8 cellular contexts compared by ENCODE assay signal in the genomic region with DNA sequence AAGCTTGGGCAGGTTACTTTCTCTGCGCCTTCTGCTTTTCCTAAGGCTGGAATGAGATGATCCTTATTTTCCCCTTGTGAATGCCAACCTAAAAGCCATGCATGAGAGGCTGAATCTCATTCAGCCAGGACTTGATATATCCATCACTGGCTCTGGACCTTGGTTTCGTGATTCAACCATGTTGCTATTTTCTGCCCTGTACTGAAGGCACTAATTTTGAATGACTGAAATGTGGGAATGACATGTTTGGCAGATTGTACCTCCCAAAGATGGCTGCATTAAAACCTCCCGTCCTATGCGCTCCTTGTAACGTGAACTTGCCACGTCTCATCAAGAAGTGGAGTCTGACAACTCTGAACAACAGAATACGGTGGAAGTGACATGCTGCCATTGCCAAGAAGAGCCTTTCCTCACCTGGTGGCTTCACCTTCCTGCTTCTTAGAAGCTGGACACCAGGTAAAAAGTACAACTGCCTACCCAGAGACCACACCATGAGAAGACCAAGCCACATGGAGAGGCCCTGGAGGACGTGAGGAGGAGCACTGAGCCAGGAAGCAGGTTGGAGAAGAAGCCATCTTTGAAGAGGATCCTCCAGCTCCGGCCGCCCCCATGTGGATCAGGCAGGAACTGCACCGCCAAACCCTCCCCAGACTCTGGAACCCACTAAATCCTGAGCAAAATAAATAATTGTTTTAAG.
A peak's percentile ranks its signal among the peaks of the same experiment; 100 is the strongest.
DNase-seq lines count a peak whose midpoint lies in the region; ATAC-seq and TF ChIP-seq lines count a peak whose summit lies in the region.

No MANE protein-coding gene starts in this region.

- no peaks in the 10 kb centered on the region for H3K9me3 ChIP-seq in AG04450 (ENCODE audit: control insufficient read depth, insufficient read depth, low read length)

- no peaks in the 10 kb centered on the region for H3K9me3 Mint-ChIP-seq in nephron progenitor cell

- no peak overlapping the region for H3K4me3 ChIP-seq in AG04450 (ENCODE audit: low read depth, low read length)

- H3K27ac ChIP-seq in AG04450 (ENCODE audit: low read depth, low read length): no peak overlapping the region

- TF ChIP-seq CTCF in AG04450 (IDR thresholded peaks at IDR 0.05; ENCODE audit: low read depth, low read length): peak; percentile 97
- peak; percentile 89 for TF ChIP-seq CTCF in nephron progenitor cell (IDR thresholded peaks at IDR 0.05)

- POLR2A ChIA-PET in AG04450 (lab: Yijun Ruan, JAX): interaction anchor here (0.6 to 2.6 kb wide), 3 partner anchors 290 to 334 kb away, joined by 4 to 10 read pairs (median 4); a partner anchor contains a TSS

- H3K4me1 Mint-ChIP-seq in nephron progenitor cell: peaks cover 8% of the 10 kb centered on the region

- peak; percentile 81 for ATAC-seq in GM18909 (IDR thresholded peaks at IDR 0.05; ENCODE audit: poor library complexity, unreplicated experiment)
- ATAC-seq in HG03460 (IDR thresholded peaks at IDR 0.05; ENCODE audit: unreplicated experiment): peak; percentile 76

- H3K27me3 Mint-ChIP-seq in nephron progenitor cell (ENCODE audit: low read depth, poor library complexity): peaks cover 6% of the 10 kb centered on the region

- no peak for DNase-seq in AG04450 (ENCODE audit: low read depth, low spot score)
- peak; percentile 61 for DNase-seq in NOMO-1 treated with DMSO at 0.1 percent for 48 hours (lab: John Stamatoyannopoulos, UW; ENCODE audit: unreplicated experiment)
- DNase-seq in activated T-cell treated with anti-CD3 and anti-CD28 coated beads for 48 hours (ENCODE audit: low read depth): peak; percentile 76
- DNase-seq in erythroblast (lab: John Stamatoyannopoulos, UW): peak; percentile 43 to 64
- DNase-seq in nephron progenitor cell: peak; percentile 83
- DNase-seq in superior temporal gyrus (ENCODE audit: extremely low spot score): peak; percentile 65

- H3K27ac Mint-ChIP-seq in nephron progenitor cell: no peak overlapping the region

- no peak for TF ChIP-seq POLR2A in erythroblast (IDR thresholded peaks at IDR 0.05; ENCODE audit: low read length)

- CTCF ChIA-PET in AG04450 (lab: Charles Lee): interaction anchor here (0.5 to 8.1 kb wide), 71 partner anchors 8 to 363 kb away, joined by 3 to 100 read pairs (median 4); a partner anchor contains a TSS

- no peak overlapping the region for H3K4me3 Mint-ChIP-seq in nephron progenitor cell

- no peaks in the 10 kb centered on the region for H3K27me3 ChIP-seq in AG04450 (ENCODE audit: control insufficient read depth, insufficient read depth, low read length)

- H3K36me3 Mint-ChIP-seq in nephron progenitor cell (ENCODE audit: low read depth): peaks cover 7% of the 10 kb centered on the region
